ENCODE assay signal across 8 cellular contexts in genomic region chr5:142981886-142982820, GRCh38.
DNase-seq lines count a peak whose midpoint lies in the region; ATAC-seq, FAIRE-seq and TF ChIP-seq lines count a peak whose summit lies in the region.

No MANE protein-coding gene starts in this region.

- H3K36me3 Mint-ChIP-seq in Caco-2 (ENCODE audit: insufficient read depth, unreplicated experiment), result peaks cover 22% of the 10 kb centered on the region
- H3K36me3 Mint-ChIP-seq in stimulated activated effector memory CD8-positive, alpha-beta T cell treated with anti-CD3 and anti-CD28 coated beads, Interleukin-12 subunit alpha, Interleukin-12 subunit beta, amount 100 ng/mL, for 72 hours, result no peaks in the 10 kb centered on the region

- H3K4me1 ChIP-seq in Caco-2, result peaks cover 19% of the 10 kb centered on the region
- H3K4me1 ChIP-seq in kidney (ENCODE audit: control insufficient read depth in 1 of 2, insufficient read depth in 1 of 2, low read depth in 1 of 2, low read length in 2 of 2), result peaks cover 20 to 27% of the 10 kb centered on the region in 2 donors

- intact Hi-C loops in Caco-2 (cut with micrococcal nuclease; ENCODE audit: unreplicated experiment) (no loop called here), kidney (cut with DNase I) (no loop called here)

- peak overlapping the region; percentile 77 for H3K27ac Mint-ChIP-seq in Caco-2 (ENCODE audit: unreplicated experiment)
- peak overlapping the region; percentile 89 for H3K27ac Mint-ChIP-seq in stimulated activated effector memory CD8-positive, alpha-beta T cell treated with anti-CD3 and anti-CD28 coated beads, Interleukin-12 subunit alpha, Interleukin-12 subunit beta, amount 100 ng/mL, for 72 hours

- no peaks in the 10 kb centered on the region for H3K27me3 ChIP-seq in Caco-2 (replicated peaks; ENCODE audit: control insufficient read depth, insufficient read depth, low read length)
- H3K27me3 ChIP-seq in bronchial epithelial cell (ENCODE audit: control insufficient read depth, insufficient read depth, low read length), result no peaks in the 10 kb centered on the region

- H3K36me3 ChIP-seq in Caco-2 (ENCODE audit: control insufficient read depth, insufficient read depth, low read length), result no peaks in the 10 kb centered on the region
- no peaks in the 10 kb centered on the region for H3K36me3 ChIP-seq in bronchial epithelial cell (ENCODE audit: control insufficient read depth, insufficient read depth, low read length)
- no peaks in the 10 kb centered on the region for H3K36me3 ChIP-seq in kidney (ENCODE audit: control insufficient read depth in 1 of 2, insufficient read depth in 2 of 2, low read length in 2 of 2)

- TF ChIP-seq CTCF in Caco-2 (IDR thresholded peaks at IDR 0.05; ENCODE audit: insufficient read depth in 1 of 2, low read depth in 1 of 2, low read length in 1 of 2, severe bottlenecking in 1 of 2, unreplicated experiment in 1 of 2) (no peak), bronchial epithelial cell (IDR thresholded peaks at IDR 0.05; ENCODE audit: insufficient read depth, low read length, severe bottlenecking) (no peak), kidney (IDR thresholded peaks at IDR 0.05; ENCODE audit: borderline replicate concordance, extremely low read depth, insufficient read depth) (no peak)

- H3K9me3 ChIP-seq in Caco-2 (no peaks in the 10 kb centered on the region; the same call in 1 of the 2 replicates), kidney (ENCODE audit: control insufficient read depth in 1 of 2, low read length in 2 of 2) (no peaks in the 10 kb centered on the region)

- H3K4me3 ChIP-seq in Caco-2 (ENCODE audit: low read depth, low read length), result no peak overlapping the region
- H3K4me3 ChIP-seq in bronchial epithelial cell (ENCODE audit: low read depth, low read length), result no peak overlapping the region
- peak overlapping the region; percentile 3 to 29 for H3K4me3 ChIP-seq in kidney (ENCODE audit: low read length in 2 of 2)

- no peak for ATAC-seq in stimulated activated effector memory CD8-positive, alpha-beta T cell treated with anti-CD3 and anti-CD28 coated beads, Interleukin-12 subunit alpha, Interleukin-12 subunit beta, amount 100 ng/mL, for 72 hours
- no peak for ATAC-seq in GM21619 (IDR thresholded peaks at IDR 0.05; ENCODE audit: unreplicated experiment)

- no peak for FAIRE-seq in bronchial epithelial cell (lab: Jason Lieb, UNC)
- FAIRE-seq in kidney (lab: Jason Lieb, UNC), result no peak

- peaks cover 12% of the 10 kb centered on the region for H3K4me1 Mint-ChIP-seq in Caco-2 (ENCODE audit: low read depth, unreplicated experiment)
- peaks cover 64% of the 10 kb centered on the region for H3K4me1 Mint-ChIP-seq in stimulated activated effector memory CD8-positive, alpha-beta T cell treated with anti-CD3 and anti-CD28 coated beads, Interleukin-12 subunit alpha, Interleukin-12 subunit beta, amount 100 ng/mL, for 72 hours

- CTCF ChIA-PET in Caco-2 (lab: Charles Lee), result interaction anchor here (1.7 kb wide), 1 partner anchor 269 kb away, joined by 5 read pairs; no protein-coding TSS in a partner anchor

- BruUV-seq in Caco-2 (replicated peaks; lab: Mats Ljungman, UMichigan), result no TSS peak

- no peak overlapping the region for H3K9ac ChIP-seq in kidney (ENCODE audit: low read length in 2 of 2)

- no peaks in the 10 kb centered on the region for H3K27me3 Mint-ChIP-seq in Caco-2 (ENCODE audit: insufficient read depth, unreplicated experiment)

- POLR2A ChIA-PET in Caco-2 (lab: Charles Lee), result no interaction called here

- H3K27ac ChIP-seq in kidney (ENCODE audit: low read depth in 2 of 2, low read length in 2 of 2), result peak overlapping the region; percentile 34 to 63

- DNase-seq in Caco-2 (peak; percentile 45 to 59), NCI-H2171 treated with DMSO at 0.1 percent for 48 hours (lab: John Stamatoyannopoulos, UW) (peak; percentile 68), bronchial epithelial cell (ENCODE audit: low read depth) (peak; percentile 98), kidney (peak; percentile 73), NCI-H345 (lab: John Stamatoyannopoulos, UW) (no peak), NCI-H1092 treated with DMSO at 0.1 percent for 48 hours (lab: John Stamatoyannopoulos, UW) (no peak)
- DNase-seq in stimulated activated effector memory CD8-positive, alpha-beta T cell treated with anti-CD3 and anti-CD28 coated beads, Interleukin-12 subunit alpha, Interleukin-12 subunit beta, amount 100 ng/mL, for 72 hours (ENCODE audit: low spot score in 2 of 2), result no peak

- no peak overlapping the region for H3K4me3 Mint-ChIP-seq in Caco-2 (ENCODE audit: unreplicated experiment)
- peak overlapping the region; percentile 41 for H3K4me3 Mint-ChIP-seq in stimulated activated effector memory CD8-positive, alpha-beta T cell treated with anti-CD3 and anti-CD28 coated beads, Interleukin-12 subunit alpha, Interleukin-12 subunit beta, amount 100 ng/mL, for 72 hours

- no peaks in the 10 kb centered on the region for H3K9me3 Mint-ChIP-seq in Caco-2 (ENCODE audit: unreplicated experiment)
- H3K9me3 Mint-ChIP-seq in stimulated activated effector memory CD8-positive, alpha-beta T cell treated with anti-CD3 and anti-CD28 coated beads, Interleukin-12 subunit alpha, Interleukin-12 subunit beta, amount 100 ng/mL, for 72 hours, result no peaks in the 10 kb centered on the region

Comparison
In these comparisons a context has a peak if more than half of its experiments do, and no peak if none do; other contexts are left out.
1. DNase-seq: peak in Caco-2 (2 of 2), NCI-H2171 treated with DMSO at 0.1 percent for 48 hours (single experiment), bronchial epithelial cell (single experiment) and kidney (single experiment); none in stimulated activated effector memory CD8-positive, alpha-beta T cell treated with anti-CD3 and anti-CD28 coated beads, Interleukin-12 subunit alpha, Interleukin-12 subunit beta, amount 100 ng/mL, for 72 hours (0 of 2), NCI-H345 (single experiment) and NCI-H1092 treated with DMSO at 0.1 percent for 48 hours (single experiment).
2. H3K4me3 ChIP-seq: peak in kidney (2 of 2); none in Caco-2 (single experiment) and bronchial epithelial cell (single experiment).